ENCODE assay signal across 22 cellular contexts in genomic region chr17:78433780-78434335, GRCh38. TPM values are rescaled to one million over a fixed set of nuclear protein-coding genes. Genes with fewer than 3 reads are reported as not detected.
DNase-seq lines count a peak whose midpoint lies in the region; ATAC-seq, FAIRE-seq and TF ChIP-seq lines count a peak whose summit lies in the region.
"Had no signal": no experiment of that assay in that cellular context is flagged by ENCODE, and none has a peak within 500 bp of the region (broad histone marks: within the 10 kb centered on the region; RNA-seq: fewer than 3 reads in every experiment).

No MANE protein-coding gene starts in this region.

- no peak overlapping the region for H2BK5ac ChIP-seq in H1 (ENCODE audit: low read depth, low read length)

- ATAC-seq in activated naive CD8-positive, alpha-beta T cell treated with anti-CD3 and anti-CD28 coated beads, Interleukin-2, amount 10 ng/mL, durations not matched to agents 7 days and 5 days (ENCODE audit: low read depth): no peak
- ATAC-seq in activated naive CD8-positive, alpha-beta T cell treated with anti-CD3 and anti-CD28 coated beads, Interleukin-2, amount 50 U/mL, for 24 hours: no peak
- ATAC-seq in gastrocnemius medialis: no peak
- ATAC-seq in GM19463 (IDR thresholded peaks at IDR 0.05; ENCODE audit: unreplicated experiment): no peak

- no peak overlapping the region for H3K4me3 Mint-ChIP-seq in activated naive CD8-positive, alpha-beta T cell treated with anti-CD3 and anti-CD28 coated beads, Interleukin-2, amount 10 ng/mL, durations not matched to agents 7 days and 5 days
- no peak overlapping the region for H3K4me3 Mint-ChIP-seq in activated naive CD8-positive, alpha-beta T cell treated with anti-CD3 and anti-CD28 coated beads, Interleukin-2, amount 50 U/mL, for 24 hours

- no peak for TF ChIP-seq RAD21 in H1 (IDR thresholded peaks at IDR 0.05 in 1 of 2, conservative IDR thresholded peaks at IDR 0.05 in 1 of 2; ENCODE audit: low read depth in 2 of 2, low read length in 2 of 2)

- peaks cover 3% of the 10 kb centered on the region for H3K27me3 Mint-ChIP-seq in activated naive CD8-positive, alpha-beta T cell treated with anti-CD3 and anti-CD28 coated beads, Interleukin-2, amount 10 ng/mL, durations not matched to agents 7 days and 5 days
- no peaks in the 10 kb centered on the region for H3K27me3 Mint-ChIP-seq in activated naive CD8-positive, alpha-beta T cell treated with anti-CD3 and anti-CD28 coated beads, Interleukin-2, amount 50 U/mL, for 24 hours

- H3K4me1 ChIP-seq in H1 (replicated peaks in 1 of 4; ENCODE audit: control insufficient read depth in 3 of 4, insufficient read depth in 4 of 4, low read length in 3 of 4) (peaks cover 0 to 33% (median 20%) of the 10 kb centered on the region in 4 experiments; a peak in 6 of 7 replicates), gastrocnemius medialis (no peaks in the 10 kb centered on the region), testis (no peaks in the 10 kb centered on the region)
- H3K4me1 ChIP-seq: HAP-1 had no signal

- H2BK12ac ChIP-seq in H1 (ENCODE audit: low read depth, low read length): peak overlapping the region; percentile 22; the same call in 1 of the 2 replicates

- 83% methylated on average over 9 of the region's 13 CpGs; no CpG with 5 or more reads in 1 of the 2 experiments for WGBS in H1 (ENCODE audit: extremely low coverage in 1 of 2, insufficient coverage in 1 of 2, insufficient read length in 1 of 2, insufficient replicate concordance in 2 of 2, low coverage in 1 of 2, low lambda C conversion rate in 2 of 2, missing lambda C conversion rate in 1 of 2), 2 experiments
- 86 to 92% methylated on average over 9 to 13 of the region's 13 CpGs for WGBS in testis, 2 donors

- H3K23me2 ChIP-seq in H1 (ENCODE audit: low read depth, low read length): no peaks in the 10 kb centered on the region

- no peak overlapping the region for H2AFZ ChIP-seq in H1 (ENCODE audit: low read length)

- H3K4me2 ChIP-seq in H1 (ENCODE audit: insufficient read depth in 1 of 2, low read depth in 2 of 2, low read length in 2 of 2): 0 out of 4 replicates have a peak overlapping the region, but pooled peaks of 1 of the 2 experiments have one; percentile 11
- H3K4me2 ChIP-seq: SK-N-SH had no signal

- CTCF ChIA-PET in H1 (lab: Charles Lee; ENCODE audit: partially characterized antibody): interaction anchor here (0.7 to 4.1 kb wide), 4 partner anchors 12 to 152 kb away, joined by 3 to 16 read pairs (median 4); no protein-coding TSS in a partner anchor

- no peak overlapping the region for H3K4ac ChIP-seq in H1 (replicated peaks; ENCODE audit: insufficient read length, low read depth, low read length)

- H3K18ac ChIP-seq in H1 (ENCODE audit: extremely low read depth, low read length): no peak overlapping the region

- intact Hi-C loops in gastrocnemius medialis (cut with DNase I; ENCODE audit: low total_unique reads) (no loop called here), testis (cut with DNase I; ENCODE audit: low total_unique reads) (no loop called here)

- H3K27me3 ChIP-seq in H1 (replicated peaks in 1 of 4; ENCODE audit: control insufficient read depth in 3 of 4, extremely low read depth in 1 of 4, insufficient read depth in 3 of 4, low read length in 3 of 4): no peaks in the 10 kb centered on the region
- peaks cover 0 to 2% (median 0%) of the 10 kb centered on the region in 3 donors for H3K27me3 ChIP-seq in gastrocnemius medialis
- H3K27me3 ChIP-seq in testis: no peaks in the 10 kb centered on the region
- H3K27me3 ChIP-seq: MG63 had no signal

- no peaks in the 10 kb centered on the region for H3K79me2 ChIP-seq in H1 (ENCODE audit: control insufficient read depth in 1 of 2, insufficient read depth in 2 of 2, low read length in 2 of 2)

- TF ChIP-seq POLR2A in H1 (IDR thresholded peaks at IDR 0.05; ENCODE audit: control extremely low read depth in 1 of 2, low read depth in 2 of 2, low read length in 2 of 2) (no peak), gastrocnemius medialis (IDR thresholded peaks at IDR 0.05) (no peak), testis (IDR thresholded peaks at IDR 0.05) (no peak)

- in situ Hi-C loops in gastrocnemius medialis (cut with MboI; ENCODE audit: low sequenced_read_pairs in 4 of 4): no loop called here

- POLR2A ChIA-PET in activated naive CD8-positive, alpha-beta T cell treated with anti-CD3 and anti-CD28 coated beads, Interleukin-2, amount 10 ng/mL, durations not matched to agents 7 days and 5 days (lab: Charles Lee): no interaction called here
- POLR2A ChIA-PET in H1 (lab: Charles Lee; ENCODE audit: partially characterized antibody): interaction anchor here (1.1 to 1.3 kb wide), 3 partner anchors 8 to 16 kb away, joined by 3 to 4 read pairs (median 4); no protein-coding TSS in a partner anchor

- no peaks in the 10 kb centered on the region for H3K4me1 Mint-ChIP-seq in activated naive CD8-positive, alpha-beta T cell treated with anti-CD3 and anti-CD28 coated beads, Interleukin-2, amount 10 ng/mL, durations not matched to agents 7 days and 5 days
- H3K4me1 Mint-ChIP-seq in activated naive CD8-positive, alpha-beta T cell treated with anti-CD3 and anti-CD28 coated beads, Interleukin-2, amount 50 U/mL, for 24 hours: no peaks in the 10 kb centered on the region

- H3K27ac Mint-ChIP-seq in activated naive CD8-positive, alpha-beta T cell treated with anti-CD3 and anti-CD28 coated beads, Interleukin-2, amount 10 ng/mL, durations not matched to agents 7 days and 5 days: peak overlapping the region; percentile 32
- H3K27ac Mint-ChIP-seq in activated naive CD8-positive, alpha-beta T cell treated with anti-CD3 and anti-CD28 coated beads, Interleukin-2, amount 50 U/mL, for 24 hours: no peak overlapping the region

- no peaks in the 10 kb centered on the region for H3K79me1 ChIP-seq in H1 (ENCODE audit: low read depth, low read length)

- no peak overlapping the region for H2BK15ac ChIP-seq in H1 (ENCODE audit: low read length)

- no peak overlapping the region for H4K91ac ChIP-seq in H1 (replicated peaks; ENCODE audit: insufficient read length, low read length)

- H4K8ac ChIP-seq in H1 (ENCODE audit: extremely low read depth, insufficient read depth, low read length): no peak overlapping the region; the same call in 1 of the 2 replicates

- no peak for TF ChIP-seq EP300 in H1 (IDR thresholded peaks at IDR 0.05; ENCODE audit: borderline replicate concordance in 1 of 2, low read depth in 2 of 2, low read length in 2 of 2)

- no peak overlapping the region for H2BK120ac ChIP-seq in H1 (replicated peaks; ENCODE audit: low read depth, low read length)

- peaks cover 2% of the 10 kb centered on the region for H3K36me3 Mint-ChIP-seq in activated naive CD8-positive, alpha-beta T cell treated with anti-CD3 and anti-CD28 coated beads, Interleukin-2, amount 10 ng/mL, durations not matched to agents 7 days and 5 days
- H3K36me3 Mint-ChIP-seq in activated naive CD8-positive, alpha-beta T cell treated with anti-CD3 and anti-CD28 coated beads, Interleukin-2, amount 50 U/mL, for 24 hours (ENCODE audit: low read depth): peaks cover 10% of the 10 kb centered on the region

- no peak overlapping the region for H2BK20ac ChIP-seq in H1 (ENCODE audit: low read length)

- no peak overlapping the region for H3K56ac ChIP-seq in H1 (replicated peaks; ENCODE audit: insufficient read length, low read depth, low read length)

- H4K5ac ChIP-seq in H1 (ENCODE audit: insufficient read length, low read depth, low read length): no peak overlapping the region

- no peak overlapping the region for H3K27ac ChIP-seq in H1 (ENCODE audit: low read depth, low read length)
- no peak overlapping the region for H3K27ac ChIP-seq in gastrocnemius medialis
- no peak overlapping the region for H3K27ac ChIP-seq in testis

- H3K36me3 ChIP-seq in H1 (ENCODE audit: control insufficient read depth in 2 of 4, insufficient read depth in 4 of 4, low read length in 3 of 4) (peaks cover 0 to 5% (median under 1%) of the 10 kb centered on the region in 4 experiments; a peak in 2 of 8 replicates), gastrocnemius medialis (peaks cover 0 to 13% of the 10 kb centered on the region in 2 donors), testis (ENCODE audit: low read depth, missing control alignments) (no peaks in the 10 kb centered on the region)

- no peak overlapping the region for H3K23ac ChIP-seq in H1 (ENCODE audit: insufficient read length)

- H3K4me3 ChIP-seq in H1 (ENCODE audit: extremely low read depth in 1 of 4, insufficient read depth in 2 of 4, low read depth in 3 of 4, low read length in 4 of 4) (no peak overlapping the region), gastrocnemius medialis (no peak overlapping the region), testis (no peak overlapping the region)
- H3K4me3 ChIP-seq: HAP-1, MG63 had no signal

- no peak for TF ChIP-seq CTCF in H1 (IDR thresholded peaks at IDR 0.05; ENCODE audit: control extremely low read depth in 1 of 3, insufficient read depth in 1 of 3, low read depth in 1 of 3, low read length in 3 of 3)
- no peak for TF ChIP-seq CTCF in gastrocnemius medialis (IDR thresholded peaks at IDR 0.05 in 4 of 5, conservative IDR thresholded peaks at IDR 0.05 in 1 of 5)
- TF ChIP-seq CTCF in testis (IDR thresholded peaks at IDR 0.05): no peak

- no peak overlapping the region for H2AK5ac ChIP-seq in H1 (ENCODE audit: low read depth, low read length)

- no peaks in the 10 kb centered on the region for H3K9me3 ChIP-seq in H1 (ENCODE audit: insufficient read depth in 2 of 2, low read depth in 1 of 2, low read length in 1 of 2)
- no peaks in the 10 kb centered on the region for H3K9me3 ChIP-seq in gastrocnemius medialis
- H3K9me3 ChIP-seq in testis: no peaks in the 10 kb centered on the region
- H3K9me3 ChIP-seq: HAP-1, MG63, SK-N-SH had no signal

- H3K14ac ChIP-seq in H1 (ENCODE audit: insufficient read length): no peak overlapping the region

- DNase-seq in activated naive CD8-positive, alpha-beta T cell treated with anti-CD3 and anti-CD28 coated beads, Interleukin-2, amount 10 ng/mL, durations not matched to agents 7 days and 5 days: no peak
- DNase-seq in activated naive CD8-positive, alpha-beta T cell treated with anti-CD3 and anti-CD28 coated beads, Interleukin-2, amount 50 U/mL, for 24 hours: no peak
- DNase-seq in NCI-H524 treated with DMSO at 0.1 percent for 48 hours (lab: John Stamatoyannopoulos, UW) (peak; percentile 72), H1 (ENCODE audit: low read depth in 1 of 2, low spot score in 2 of 2) (no peak), urothelium cell line (ENCODE audit: low spot score) (no peak), gastrocnemius medialis (no peak), testis (no peak)
- DNase-seq: 8988T, ACHN, DMS153, IMR-90, KG1, MG63, NCI-H1105 treated with DMSO at 0.1 percent for 48 hours, NCI-H2029, NCI-H446 treated with DMSO at 0.1 percent for 48 hours, SIG-M5, SK-N-SH had no signal

- no peaks in the 10 kb centered on the region for H4K20me1 ChIP-seq in H1 (replicated peaks in 1 of 2; ENCODE audit: control insufficient read depth in 1 of 2, insufficient read depth in 2 of 2, low read length in 2 of 2)

- H3K9ac ChIP-seq in H1 (replicated peaks in 1 of 4; ENCODE audit: extremely low read depth in 1 of 4, low read depth in 3 of 4, low read length in 3 of 4): no peak overlapping the region
- H3K9ac ChIP-seq: SK-N-SH had no signal

- peaks cover 2% of the 10 kb centered on the region for H3K9me3 Mint-ChIP-seq in activated naive CD8-positive, alpha-beta T cell treated with anti-CD3 and anti-CD28 coated beads, Interleukin-2, amount 10 ng/mL, durations not matched to agents 7 days and 5 days
- H3K9me3 Mint-ChIP-seq in activated naive CD8-positive, alpha-beta T cell treated with anti-CD3 and anti-CD28 coated beads, Interleukin-2, amount 50 U/mL, for 24 hours: no peaks in the 10 kb centered on the region

- FAIRE-seq in H1 (lab: Jason Lieb, UNC) (no peak), urothelium cell line (lab: Jason Lieb, UNC) (peak; percentile 69)
- FAIRE-seq: GM18507, RCC 7860 had no signal

RNA-seq across cellular contexts. Expression of gene PGS1, which starts 55.4 kb away (rescaled TPM):
- total RNA-seq in activated naive CD8-positive, alpha-beta T cell treated with anti-CD3 and anti-CD28 coated beads, Interleukin-2, amount 10 ng/mL, durations not matched to agents 7 days and 5 days: 10 to 100 TPM; 70.2 to 73.2 TPM
- total RNA-seq in H1 (2021; fragmentation: NEBNext Ultra II Directional; extraction: Animal tissue kit (Norgen Biotek cat#: 25700)): 56.7 and 60.0 TPM in 2 replicates
- polyA plus RNA-seq in H1 (2011; rRNA removed) (46.7 and 69.3 TPM in 2 replicates), testis (ENCODE audit: insufficient read depth, low read depth, low replicate concordance) (34.9 TPM)
- 69.5 TPM for polyA plus RNA-seq in H1 (2011; cell fraction: cytosol; rRNA removed)
- 180 TPM for polyA plus RNA-seq in H1 (2011; cell fraction: nucleus; rRNA removed)
- polyA plus RNA-seq in H1 (2012, experiment 1 of 2): 38.8 to 53.2 TPM (median 48.6 TPM) in 4 replicates
- 42.4 TPM for polyA plus RNA-seq in H1 (2012, experiment 2 of 2)
- 34.5 TPM for polyA plus RNA-seq in H1 (2013, experiment 1 of 2)
- 33.4 TPM for polyA plus RNA-seq in H1 (2013, experiment 2 of 2)
- 49.7 and 65.7 TPM in 2 replicates for polyA minus RNA-seq in H1 (2011; rRNA and poly(A)+ RNA removed)
- polyA minus RNA-seq in H1 (2011; cell fraction: cytosol; rRNA and poly(A)+ RNA removed): 37.5 TPM
- 62.2 TPM for polyA minus RNA-seq in H1 (2011; cell fraction: nucleus; rRNA and poly(A)+ RNA removed)
- total RNA-seq in gastrocnemius medialis (10 to 100 TPM; 16.6 to 30.0 (median 21.8) TPM), testis (10 to 100 TPM; 50.4 to 58.4 TPM)
